Comparison of ENCODE assay signal across 9 cellular contexts in genomic region chr3:12916159-12916558, GRCh38.
DNase-seq lines count a peak whose midpoint lies in the region; ATAC-seq and TF ChIP-seq lines count a peak whose summit lies in the region.
"Had no signal": no experiment of that assay in that cellular context is flagged by ENCODE, and none has a peak within 500 bp of the region (broad histone marks: within the 10 kb centered on the region; RNA-seq: fewer than 3 reads in every experiment).

No MANE protein-coding gene starts in this region.

- peaks cover 11% of the 10 kb centered on the region for H3K36me3 Mint-ChIP-seq in chondrocyte (ENCODE audit: low read depth)
- H3K36me3 Mint-ChIP-seq in type B pancreatic cell = peaks cover 3% of the 10 kb centered on the region

- H3K27me3 Mint-ChIP-seq in chondrocyte (ENCODE audit: low read depth) (no peaks in the 10 kb centered on the region), type B pancreatic cell (no peaks in the 10 kb centered on the region)

- H3K4me1 Mint-ChIP-seq in chondrocyte (ENCODE audit: low read depth) (no peaks in the 10 kb centered on the region), type B pancreatic cell (ENCODE audit: unreplicated experiment) (no peaks in the 10 kb centered on the region)

- peak; percentile 27 for DNase-seq in activated CD8-positive, alpha-beta memory T cell treated with anti-CD3 and anti-CD28 coated beads, Interleukin-2, amount 50 U/mL, for 4 hours
- DNase-seq in stimulated activated CD8-positive, alpha-beta memory T cell treated with anti-CD3 and anti-CD28 coated beads, Interleukin-12 subunit alpha, Interleukin-12 subunit beta, amount 100 ng/mL, for 1 hour (ENCODE audit: low read depth) = peak; percentile 21
- DNase-seq in CD1c-positive myeloid dendritic cell (ENCODE audit: extremely low spot score) (no peak), chondrocyte (ENCODE audit: low spot score) (no peak), type B pancreatic cell (ENCODE audit: extremely low spot score, unreplicated experiment) (no peak)
- DNase-seq: posterior cingulate gyrus had no signal

- H3K9me3 Mint-ChIP-seq in chondrocyte (ENCODE audit: low read depth) = no peaks in the 10 kb centered on the region
- no peaks in the 10 kb centered on the region for H3K9me3 Mint-ChIP-seq in type B pancreatic cell

- TF ChIP-seq CTCF in chondrocyte (IDR thresholded peaks at IDR 0.05) = no peak
- TF ChIP-seq CTCF in type B pancreatic cell (conservative IDR thresholded peaks at IDR 0.05) = no peak

- H3K4me3 Mint-ChIP-seq in chondrocyte (ENCODE audit: unreplicated experiment) (no peak overlapping the region), type B pancreatic cell (no peak overlapping the region)

- H3K27ac Mint-ChIP-seq in chondrocyte (ENCODE audit: unreplicated experiment) (no peak overlapping the region), type B pancreatic cell (no peak overlapping the region)

- ATAC-seq in GM19025 (IDR thresholded peaks at IDR 0.05; ENCODE audit: low read depth, unreplicated experiment) (peak; percentile 59), HG03135 (IDR thresholded peaks at IDR 0.05; ENCODE audit: unreplicated experiment) (peak; percentile 63), esophagus mucosa (no peak)

Comparison
In these comparisons a context has a peak if more than half of its experiments do, and no peak if none do; other contexts are left out.
1. DNase-seq: peak in activated CD8-positive, alpha-beta memory T cell treated with anti-CD3 and anti-CD28 coated beads, Interleukin-2, amount 50 U/mL, for 4 hours (single experiment) and stimulated activated CD8-positive, alpha-beta memory T cell treated with anti-CD3 and anti-CD28 coated beads, Interleukin-12 subunit alpha, Interleukin-12 subunit beta, amount 100 ng/mL, for 1 hour (single experiment); none in CD1c-positive myeloid dendritic cell (single experiment), chondrocyte (single experiment) and type B pancreatic cell (single experiment).